ENCODE assay signal across 1 cellular context in the genomic region with DNA sequence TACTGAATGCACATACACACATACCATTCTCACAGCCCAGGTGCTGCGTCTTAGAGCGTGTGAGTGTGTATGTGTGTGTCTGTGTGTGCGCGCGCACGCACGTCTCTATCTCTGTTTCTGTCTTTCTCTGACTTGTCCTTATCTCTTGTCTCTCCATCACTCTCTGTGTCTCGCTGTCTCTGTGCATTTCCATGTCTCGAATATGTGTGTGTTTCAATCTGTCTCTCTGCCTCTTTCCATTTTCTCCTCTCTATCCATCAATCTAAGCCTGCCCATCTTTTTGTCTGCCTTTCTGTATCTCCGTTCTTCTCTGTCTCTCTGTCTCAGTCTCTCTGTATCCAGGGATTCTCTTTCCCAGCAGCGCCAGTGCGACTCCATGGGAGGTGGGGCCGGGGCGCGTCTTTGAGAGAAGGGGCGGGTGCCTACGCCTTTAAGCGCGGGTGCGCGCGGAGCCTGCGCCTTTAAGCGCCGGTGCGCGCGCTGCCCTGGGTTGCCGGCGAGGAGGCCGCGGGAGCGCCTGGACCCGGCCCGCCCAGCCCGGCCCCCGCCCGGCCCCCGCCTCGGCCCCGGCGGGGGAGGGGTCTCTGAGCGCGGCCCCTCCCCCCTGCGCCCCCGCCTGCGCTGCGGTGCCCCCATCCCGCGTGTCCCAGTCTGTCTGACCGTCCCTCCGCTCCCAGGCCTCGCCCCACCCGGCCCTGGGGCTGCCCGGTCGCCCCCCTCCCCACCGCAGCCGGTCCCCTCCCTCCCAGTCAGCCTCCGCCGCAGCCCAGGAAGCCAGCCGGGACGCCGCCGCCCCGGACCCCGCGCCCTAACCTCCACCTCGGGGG.
TF ChIP-seq lines count a peak whose summit lies in the region.

A gene with protein sequence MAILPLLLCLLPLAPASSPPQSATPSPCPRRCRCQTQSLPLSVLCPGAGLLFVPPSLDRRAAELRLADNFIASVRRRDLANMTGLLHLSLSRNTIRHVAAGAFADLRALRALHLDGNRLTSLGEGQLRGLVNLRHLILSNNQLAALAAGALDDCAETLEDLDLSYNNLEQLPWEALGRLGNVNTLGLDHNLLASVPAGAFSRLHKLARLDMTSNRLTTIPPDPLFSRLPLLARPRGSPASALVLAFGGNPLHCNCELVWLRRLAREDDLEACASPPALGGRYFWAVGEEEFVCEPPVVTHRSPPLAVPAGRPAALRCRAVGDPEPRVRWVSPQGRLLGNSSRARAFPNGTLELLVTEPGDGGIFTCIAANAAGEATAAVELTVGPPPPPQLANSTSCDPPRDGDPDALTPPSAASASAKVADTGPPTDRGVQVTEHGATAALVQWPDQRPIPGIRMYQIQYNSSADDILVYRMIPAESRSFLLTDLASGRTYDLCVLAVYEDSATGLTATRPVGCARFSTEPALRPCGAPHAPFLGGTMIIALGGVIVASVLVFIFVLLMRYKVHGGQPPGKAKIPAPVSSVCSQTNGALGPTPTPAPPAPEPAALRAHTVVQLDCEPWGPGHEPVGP (plus strand): TSS at position 464 of the 827 bp plus-strand sequence. CDS start 3,052 bp downstream, outside the sequence.

TF ChIP-seq in GM23338, 12 proteins besides CTCF, POLR2A, EP300 and RAD21 (continued from another document):
- TF ChIP-seq, protein P1, sequence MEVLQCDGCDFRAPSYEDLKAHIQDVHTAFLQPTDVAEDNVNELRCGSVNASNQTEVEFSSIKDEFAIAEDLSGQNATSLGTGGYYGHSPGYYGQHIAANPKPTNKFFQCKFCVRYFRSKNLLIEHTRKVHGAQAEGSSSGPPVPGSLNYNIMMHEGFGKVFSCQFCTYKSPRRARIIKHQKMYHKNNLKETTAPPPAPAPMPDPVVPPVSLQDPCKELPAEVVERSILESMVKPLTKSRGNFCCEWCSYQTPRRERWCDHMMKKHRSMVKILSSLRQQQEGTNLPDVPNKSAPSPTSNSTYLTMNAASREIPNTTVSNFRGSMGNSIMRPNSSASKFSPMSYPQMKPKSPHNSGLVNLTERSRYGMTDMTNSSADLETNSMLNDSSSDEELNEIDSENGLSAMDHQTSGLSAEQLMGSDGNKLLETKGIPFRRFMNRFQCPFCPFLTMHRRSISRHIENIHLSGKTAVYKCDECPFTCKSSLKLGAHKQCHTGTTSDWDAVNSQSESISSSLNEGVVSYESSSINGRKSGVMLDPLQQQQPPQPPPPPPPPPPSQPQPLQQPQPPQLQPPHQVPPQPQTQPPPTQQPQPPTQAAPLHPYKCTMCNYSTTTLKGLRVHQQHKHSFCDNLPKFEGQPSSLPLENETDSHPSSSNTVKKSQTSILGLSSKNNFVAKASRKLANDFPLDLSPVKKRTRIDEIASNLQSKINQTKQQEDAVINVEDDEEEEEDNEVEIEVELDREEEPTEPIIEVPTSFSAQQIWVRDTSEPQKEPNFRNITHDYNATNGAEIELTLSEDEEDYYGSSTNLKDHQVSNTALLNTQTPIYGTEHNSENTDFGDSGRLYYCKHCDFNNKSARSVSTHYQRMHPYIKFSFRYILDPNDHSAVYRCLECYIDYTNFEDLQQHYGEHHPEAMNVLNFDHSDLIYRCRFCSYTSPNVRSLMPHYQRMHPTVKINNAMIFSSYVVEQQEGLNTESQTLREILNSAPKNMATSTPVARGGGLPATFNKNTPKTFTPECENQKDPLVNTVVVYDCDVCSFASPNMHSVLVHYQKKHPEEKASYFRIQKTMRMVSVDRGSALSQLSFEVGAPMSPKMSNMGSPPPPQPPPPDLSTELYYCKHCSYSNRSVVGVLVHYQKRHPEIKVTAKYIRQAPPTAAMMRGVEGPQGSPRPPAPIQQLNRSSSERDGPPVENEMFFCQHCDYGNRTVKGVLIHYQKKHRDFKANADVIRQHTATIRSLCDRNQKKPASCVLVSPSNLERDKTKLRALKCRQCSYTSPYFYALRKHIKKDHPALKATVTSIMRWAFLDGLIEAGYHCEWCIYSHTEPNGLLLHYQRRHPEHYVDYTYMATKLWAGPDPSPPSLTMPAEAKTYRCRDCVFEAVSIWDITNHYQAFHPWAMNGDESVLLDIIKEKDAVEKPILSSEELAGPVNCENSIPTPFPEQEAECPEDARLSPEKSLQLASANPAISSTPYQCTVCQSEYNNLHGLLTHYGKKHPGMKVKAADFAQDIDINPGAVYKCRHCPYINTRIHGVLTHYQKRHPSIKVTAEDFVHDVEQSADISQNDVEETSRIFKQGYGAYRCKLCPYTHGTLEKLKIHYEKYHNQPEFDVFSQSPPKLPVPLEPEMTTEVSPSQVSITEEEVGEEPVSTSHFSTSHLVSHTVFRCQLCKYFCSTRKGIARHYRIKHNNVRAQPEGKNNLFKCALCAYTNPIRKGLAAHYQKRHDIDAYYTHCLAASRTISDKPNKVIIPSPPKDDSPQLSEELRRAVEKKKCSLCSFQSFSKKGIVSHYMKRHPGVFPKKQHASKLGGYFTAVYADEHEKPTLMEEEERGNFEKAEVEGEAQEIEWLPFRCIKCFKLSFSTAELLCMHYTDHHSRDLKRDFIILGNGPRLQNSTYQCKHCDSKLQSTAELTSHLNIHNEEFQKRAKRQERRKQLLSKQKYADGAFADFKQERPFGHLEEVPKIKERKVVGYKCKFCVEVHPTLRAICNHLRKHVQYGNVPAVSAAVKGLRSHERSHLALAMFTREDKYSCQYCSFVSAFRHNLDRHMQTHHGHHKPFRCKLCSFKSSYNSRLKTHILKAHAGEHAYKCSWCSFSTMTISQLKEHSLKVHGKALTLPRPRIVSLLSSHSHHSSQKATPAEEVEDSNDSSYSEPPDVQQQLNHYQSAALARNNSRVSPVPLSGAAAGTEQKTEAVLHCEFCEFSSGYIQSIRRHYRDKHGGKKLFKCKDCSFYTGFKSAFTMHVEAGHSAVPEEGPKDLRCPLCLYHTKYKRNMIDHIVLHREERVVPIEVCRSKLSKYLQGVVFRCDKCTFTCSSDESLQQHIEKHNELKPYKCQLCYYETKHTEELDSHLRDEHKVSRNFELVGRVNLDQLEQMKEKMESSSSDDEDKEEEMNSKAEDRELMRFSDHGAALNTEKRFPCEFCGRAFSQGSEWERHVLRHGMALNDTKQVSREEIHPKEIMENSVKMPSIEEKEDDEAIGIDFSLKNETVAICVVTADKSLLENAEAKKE (CRISPR knock-in tag; IDR thresholded peaks at IDR 0.05) = no peak
- TF ChIP-seq STAT1 (IDR thresholded peaks at IDR 0.05; ENCODE audit: unreplicated experiment) (no peak), JUNB (IDR thresholded peaks at IDR 0.05; ENCODE audit: unreplicated experiment) (no peak), POLR2AphosphoS5 (IDR thresholded peaks at IDR 0.05; ENCODE audit: low read depth) (no peak)
- TF ChIP-seq, protein P2, sequence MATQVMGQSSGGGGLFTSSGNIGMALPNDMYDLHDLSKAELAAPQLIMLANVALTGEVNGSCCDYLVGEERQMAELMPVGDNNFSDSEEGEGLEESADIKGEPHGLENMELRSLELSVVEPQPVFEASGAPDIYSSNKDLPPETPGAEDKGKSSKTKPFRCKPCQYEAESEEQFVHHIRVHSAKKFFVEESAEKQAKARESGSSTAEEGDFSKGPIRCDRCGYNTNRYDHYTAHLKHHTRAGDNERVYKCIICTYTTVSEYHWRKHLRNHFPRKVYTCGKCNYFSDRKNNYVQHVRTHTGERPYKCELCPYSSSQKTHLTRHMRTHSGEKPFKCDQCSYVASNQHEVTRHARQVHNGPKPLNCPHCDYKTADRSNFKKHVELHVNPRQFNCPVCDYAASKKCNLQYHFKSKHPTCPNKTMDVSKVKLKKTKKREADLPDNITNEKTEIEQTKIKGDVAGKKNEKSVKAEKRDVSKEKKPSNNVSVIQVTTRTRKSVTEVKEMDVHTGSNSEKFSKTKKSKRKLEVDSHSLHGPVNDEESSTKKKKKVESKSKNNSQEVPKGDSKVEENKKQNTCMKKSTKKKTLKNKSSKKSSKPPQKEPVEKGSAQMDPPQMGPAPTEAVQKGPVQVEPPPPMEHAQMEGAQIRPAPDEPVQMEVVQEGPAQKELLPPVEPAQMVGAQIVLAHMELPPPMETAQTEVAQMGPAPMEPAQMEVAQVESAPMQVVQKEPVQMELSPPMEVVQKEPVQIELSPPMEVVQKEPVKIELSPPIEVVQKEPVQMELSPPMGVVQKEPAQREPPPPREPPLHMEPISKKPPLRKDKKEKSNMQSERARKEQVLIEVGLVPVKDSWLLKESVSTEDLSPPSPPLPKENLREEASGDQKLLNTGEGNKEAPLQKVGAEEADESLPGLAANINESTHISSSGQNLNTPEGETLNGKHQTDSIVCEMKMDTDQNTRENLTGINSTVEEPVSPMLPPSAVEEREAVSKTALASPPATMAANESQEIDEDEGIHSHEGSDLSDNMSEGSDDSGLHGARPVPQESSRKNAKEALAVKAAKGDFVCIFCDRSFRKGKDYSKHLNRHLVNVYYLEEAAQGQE (IDR thresholded peaks at IDR 0.05; ENCODE audit: unreplicated experiment) = no peak
